1 cellular context compared by ENCODE assay signal in genomic region chr6:15132854-15133670, GRCh38.
A peak's percentile ranks its signal among the peaks of the same experiment; 100 is the strongest.
TF ChIP-seq lines count a peak whose summit lies in the region.

No MANE protein-coding gene starts in this region.

TF ChIP-seq in IMR-90, 13 proteins besides CTCF, POLR2A, EP300 and RAD21:
- TF ChIP-seq ELK1 (IDR thresholded peaks at IDR 0.05; ENCODE audit: borderline replicate concordance, low read depth, low read length) (no peak), MAZ (IDR thresholded peaks at IDR 0.05; ENCODE audit: borderline replicate concordance, low read depth, low read length) (no peak), BHLHE40 (IDR thresholded peaks at IDR 0.05; ENCODE audit: low read depth, low read length) (no peak), FOS (IDR thresholded peaks at IDR 0.05; ENCODE audit: low read depth, low read length) (peak; percentile 67), SMC3 (IDR thresholded peaks at IDR 0.05; ENCODE audit: low read depth, low read length) (no peak), RCOR1 (IDR thresholded peaks at IDR 0.05; ENCODE audit: insufficient replicate concordance, low read length) (no peak), CEBPB (IDR thresholded peaks at IDR 0.05; ENCODE audit: low read depth, low read length) (peak; percentile 79), NFE2L2 (IDR thresholded peaks at IDR 0.05; ENCODE audit: low read depth, low read length) (no peak), MAFK (IDR thresholded peaks at IDR 0.05; ENCODE audit: low read depth, low read length) (peak; percentile 86), CHD1 (IDR thresholded peaks at IDR 0.05; ENCODE audit: low read depth, low read length) (no peak), MXI1 (IDR thresholded peaks at IDR 0.05; ENCODE audit: borderline replicate concordance, low read depth, low read length) (no peak), RFX5 (IDR thresholded peaks at IDR 0.05; ENCODE audit: low read depth, low read length) (no peak)
- TF ChIP-seq, protein P1, sequence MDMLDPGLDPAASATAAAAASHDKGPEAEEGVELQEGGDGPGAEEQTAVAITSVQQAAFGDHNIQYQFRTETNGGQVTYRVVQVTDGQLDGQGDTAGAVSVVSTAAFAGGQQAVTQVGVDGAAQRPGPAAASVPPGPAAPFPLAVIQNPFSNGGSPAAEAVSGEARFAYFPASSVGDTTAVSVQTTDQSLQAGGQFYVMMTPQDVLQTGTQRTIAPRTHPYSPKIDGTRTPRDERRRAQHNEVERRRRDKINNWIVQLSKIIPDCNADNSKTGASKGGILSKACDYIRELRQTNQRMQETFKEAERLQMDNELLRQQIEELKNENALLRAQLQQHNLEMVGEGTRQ (IDR thresholded peaks at IDR 0.05; ENCODE audit: low read depth, low read length): no peak
TF ChIP-seq in IMR-90: peak in this region for 3.
